Comparison of ENCODE assay signal across 15 cellular contexts in the genomic region with DNA sequence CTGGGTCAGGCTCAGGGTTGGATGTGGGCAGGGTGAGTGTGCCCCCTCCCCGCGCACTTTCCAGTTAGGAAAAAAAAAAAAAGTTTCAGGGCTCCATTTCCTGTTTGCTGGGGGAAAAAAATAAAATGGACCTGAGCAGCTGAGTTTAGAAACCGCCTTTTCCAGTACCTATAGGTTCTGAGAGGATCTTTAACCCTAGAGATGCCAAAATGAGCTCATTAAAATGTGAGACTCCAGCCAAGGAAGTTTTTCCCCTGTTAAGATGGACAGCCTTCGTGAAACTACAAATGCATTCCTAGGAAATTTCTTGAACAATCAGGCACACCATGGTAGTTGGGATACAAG.
DNase-seq lines count a peak whose midpoint lies in the region; TF ChIP-seq lines count a peak whose summit lies in the region.
"Had no signal": no experiment of that assay in that cellular context is flagged by ENCODE, and none has a peak within 500 bp of the region (broad histone marks: within the 10 kb centered on the region; RNA-seq: fewer than 3 reads in every experiment).

No MANE protein-coding gene starts in this region.

- H3K4me3 ChIP-seq in HUES48 (ENCODE audit: low read depth, low read length) (peak overlapping the region; percentile 63; the same call in 1 of the 2 replicates), astrocyte of the cerebellum (ENCODE audit: low read depth, low read length) (peak overlapping the region; percentile 47), tibial artery (peak overlapping the region; percentile 71 to 80), left ventricle myocardium inferior (no peak overlapping the region)

- TF ChIP-seq CTCF in astrocyte of the cerebellum (IDR thresholded peaks at IDR 0.05; ENCODE audit: low read depth, low read length, missing control alignments) (no peak), tibial artery (IDR thresholded peaks at IDR 0.05) (no peak), left ventricle myocardium inferior (IDR thresholded peaks at IDR 0.05; ENCODE audit: borderline replicate concordance) (no peak)

- H3K9ac ChIP-seq in HUES48 (ENCODE audit: low read depth, low read length): no peak overlapping the region

- H3K36me3 ChIP-seq in HUES48 (ENCODE audit: control insufficient read depth, insufficient read depth, low read length): no peaks in the 10 kb centered on the region
- no peaks in the 10 kb centered on the region for H3K36me3 ChIP-seq in tibial artery
- H3K36me3 ChIP-seq in left ventricle myocardium inferior: no peaks in the 10 kb centered on the region

- H3K27me3 ChIP-seq in HUES48 (ENCODE audit: control insufficient read depth, insufficient read depth, low read length) (peaks cover 49% of the 10 kb centered on the region), tibial artery (no peaks in the 10 kb centered on the region), left ventricle myocardium inferior (ENCODE audit: low read depth) (peaks cover 88% of the 10 kb centered on the region)

- intact Hi-C loops in tibial artery (cut with DNase I; ENCODE audit: low total_unique reads): loop anchor here (10.0 kb wide), 1 partner anchor 133 kb away; no protein-coding TSS in a partner anchor
- intact Hi-C loops in left ventricle myocardium inferior (cut with micrococcal nuclease): no loop called here

- no peak overlapping the region for H3K27ac ChIP-seq in HUES48 (ENCODE audit: low read depth, low read length)
- H3K27ac ChIP-seq in tibial artery: peak overlapping the region; percentile 92 to 93
- no peak overlapping the region for H3K27ac ChIP-seq in left ventricle myocardium inferior (replicated peaks)

- no peak for DNase-seq in astrocyte of the cerebellum (ENCODE audit: low read depth)
- DNase-seq in left kidney (ENCODE audit: low read depth, low spot score): peak; percentile 33
- no peak for DNase-seq in tibial artery
- no peak for DNase-seq in stimulated activated CD8-positive, alpha-beta memory T cell treated with anti-CD3 and anti-CD28 coated beads, Interleukin-4, amount 100 ng/mL, for 48 hours
- no peak for DNase-seq in occipital lobe (lab: John Stamatoyannopoulos, UW)
- no peak for DNase-seq in left ventricle myocardium inferior
- DNase-seq in SW 1271 (lab: John Stamatoyannopoulos, UW): no peak
- DNase-seq: ACHN; CD4-positive, alpha-beta memory T cell; NCI-H1417 treated with DMSO at 0.1 percent for 48 hours; NCI-H2029; NCI-H2227 treated with DMSO at 0.1 percent for 48 hours; NCI-H526; SIG-M5 had no signal

- in situ Hi-C loops in astrocyte of the cerebellum (cut with HindIII; ENCODE audit: low sequenced_read_pairs): no loop called here

- H3K4me1 ChIP-seq in HUES48 (ENCODE audit: control insufficient read depth, insufficient read depth, low read length) (peaks cover 20% of the 10 kb centered on the region), tibial artery (peaks cover 0 to 16% (median 5%) of the 10 kb centered on the region in 4 donors), left ventricle myocardium inferior (peaks cover 17% of the 10 kb centered on the region)

- H3K9me3 ChIP-seq in HUES48 (ENCODE audit: control insufficient read depth, insufficient read depth, low read length) (no peaks in the 10 kb centered on the region), tibial artery (no peaks in the 10 kb centered on the region), left ventricle myocardium inferior (replicated peaks) (no peaks in the 10 kb centered on the region)

Comparison
In these comparisons a context has a peak if more than half of its experiments do, and no peak if none do; other contexts are left out.
1. H3K27ac ChIP-seq: peak in tibial artery (2 of 2); none in HUES48 (single experiment) and left ventricle myocardium inferior (single experiment).